ENCODE assay signal across 15 cellular contexts in genomic region chr5:160774006-160774405, GRCh38.
DNase-seq lines count a peak whose midpoint lies in the region; ATAC-seq and TF ChIP-seq lines count a peak whose summit lies in the region.
"Had no signal": no experiment of that assay in that cellular context is flagged by ENCODE, and none has a peak within 500 bp of the region (broad histone marks: within the 10 kb centered on the region; RNA-seq: fewer than 3 reads in every experiment).

No MANE protein-coding gene starts in this region.

- POLR2A ChIA-PET in WTC11 (lab: Charles Lee) = no interaction called here

- H3K27ac Mint-ChIP-seq in WTC11 = peak overlapping the region; percentile 28; the same call in 1 of the 2 replicates
- H3K27ac Mint-ChIP-seq: CD14-positive monocyte had no signal

- no peak for TF ChIP-seq CTCF in WTC11 (IDR thresholded peaks at IDR 0.05)

- DNase-seq in NCI-H1417 (lab: John Stamatoyannopoulos, UW) = peak in 2 of 3 experiments; percentile 32 to 62
- DNase-seq in NCI-H1417 treated with DMSO at 0.1 percent for 48 hours (lab: John Stamatoyannopoulos, UW) = no peak
- no peak for DNase-seq in WTC11 (ENCODE audit: low spot score)
- peak; percentile 51 for DNase-seq in left kidney (ENCODE audit: low read depth, low spot score)
- no peak for DNase-seq in Right ventricle myocardium inferior (ENCODE audit: missing footprints)
- DNase-seq in D341Med (ENCODE audit: low spot score) = no peak
- DNase-seq: GF-D8, NCI-H2029, NCI-H510A, RPMI8226 had no signal

- no peaks in the 10 kb centered on the region for H3K27me3 Mint-ChIP-seq in WTC11 (ENCODE audit: low read depth)

- no peaks in the 10 kb centered on the region for H3K9me3 Mint-ChIP-seq in WTC11

- no peak overlapping the region for H3K4me3 Mint-ChIP-seq in WTC11
- H3K4me3 Mint-ChIP-seq: CD14-positive monocyte had no signal

- CTCF ChIA-PET in WTC11 (lab: Charles Lee) = interaction anchor here (1.1 kb wide), 1 partner anchor 13 kb away, joined by 5 read pairs; no protein-coding TSS in a partner anchor

- peaks cover 32% of the 10 kb centered on the region for H3K4me1 Mint-ChIP-seq in WTC11

- intact Hi-C loops in Right ventricle myocardium inferior (cut with DNase I) = no loop called here

- ATAC-seq in WTC11 = peak; percentile 15; the same call in 1 of the 2 replicates
- no peak for ATAC-seq in Right ventricle myocardium inferior
- no peak for ATAC-seq in HG03521 (IDR thresholded peaks at IDR 0.05; ENCODE audit: unreplicated experiment)
- ATAC-seq: K562 had no signal

- peak overlapping the region; percentile 99 for H3K27ac ChIP-seq in temporal lobe (ENCODE audit: low read depth, low read length)
- H3K27ac ChIP-seq: 22Rv1 had no signal

- H3K36me3 Mint-ChIP-seq in WTC11 = no peaks in the 10 kb centered on the region
- H3K36me3 Mint-ChIP-seq: CD14-positive monocyte had no signal

TF ChIP-seq in WTC11, 78 proteins besides CTCF, POLR2A, EP300 and RAD21:
- no peak for TF ChIP-seq ARID4B (CRISPR knock-in tag; IDR thresholded peaks at IDR 0.05; ENCODE audit: borderline replicate concordance)
- TF ChIP-seq ZBTB21 (CRISPR knock-in tag; IDR thresholded peaks at IDR 0.05; ENCODE audit: borderline replicate concordance) = no peak
- TF ChIP-seq NR2C2 (CRISPR knock-in tag; IDR thresholded peaks at IDR 0.05) = no peak
- no peak for TF ChIP-seq ZNF396 (CRISPR knock-in tag; IDR thresholded peaks at IDR 0.05; ENCODE audit: borderline replicate concordance)
- TF ChIP-seq TEAD4 (CRISPR knock-in tag; IDR thresholded peaks at IDR 0.05) = no peak
- no peak for TF ChIP-seq TEAD1 (CRISPR knock-in tag; IDR thresholded peaks at IDR 0.05)
- no peak for TF ChIP-seq GABPB1 (CRISPR knock-in tag; IDR thresholded peaks at IDR 0.05)
- TF ChIP-seq, protein P1, sequence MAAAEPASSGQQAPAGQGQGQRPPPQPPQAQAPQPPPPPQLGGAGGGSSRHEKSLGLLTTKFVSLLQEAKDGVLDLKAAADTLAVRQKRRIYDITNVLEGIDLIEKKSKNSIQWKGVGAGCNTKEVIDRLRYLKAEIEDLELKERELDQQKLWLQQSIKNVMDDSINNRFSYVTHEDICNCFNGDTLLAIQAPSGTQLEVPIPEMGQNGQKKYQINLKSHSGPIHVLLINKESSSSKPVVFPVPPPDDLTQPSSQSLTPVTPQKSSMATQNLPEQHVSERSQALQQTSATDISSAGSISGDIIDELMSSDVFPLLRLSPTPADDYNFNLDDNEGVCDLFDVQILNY (CRISPR knock-in tag; IDR thresholded peaks at IDR 0.05) = no peak

Comparison
In these comparisons a context has a peak if more than half of its experiments do, and no peak if none do; other contexts are left out.
1. DNase-seq: peak in NCI-H1417 (2 of 3) and left kidney (single experiment); none in NCI-H1417 treated with DMSO at 0.1 percent for 48 hours (single experiment), WTC11 (single experiment), Right ventricle myocardium inferior (single experiment) and D341Med (single experiment).